ENCODE assay signal across 8 cellular contexts in the genomic region with DNA sequence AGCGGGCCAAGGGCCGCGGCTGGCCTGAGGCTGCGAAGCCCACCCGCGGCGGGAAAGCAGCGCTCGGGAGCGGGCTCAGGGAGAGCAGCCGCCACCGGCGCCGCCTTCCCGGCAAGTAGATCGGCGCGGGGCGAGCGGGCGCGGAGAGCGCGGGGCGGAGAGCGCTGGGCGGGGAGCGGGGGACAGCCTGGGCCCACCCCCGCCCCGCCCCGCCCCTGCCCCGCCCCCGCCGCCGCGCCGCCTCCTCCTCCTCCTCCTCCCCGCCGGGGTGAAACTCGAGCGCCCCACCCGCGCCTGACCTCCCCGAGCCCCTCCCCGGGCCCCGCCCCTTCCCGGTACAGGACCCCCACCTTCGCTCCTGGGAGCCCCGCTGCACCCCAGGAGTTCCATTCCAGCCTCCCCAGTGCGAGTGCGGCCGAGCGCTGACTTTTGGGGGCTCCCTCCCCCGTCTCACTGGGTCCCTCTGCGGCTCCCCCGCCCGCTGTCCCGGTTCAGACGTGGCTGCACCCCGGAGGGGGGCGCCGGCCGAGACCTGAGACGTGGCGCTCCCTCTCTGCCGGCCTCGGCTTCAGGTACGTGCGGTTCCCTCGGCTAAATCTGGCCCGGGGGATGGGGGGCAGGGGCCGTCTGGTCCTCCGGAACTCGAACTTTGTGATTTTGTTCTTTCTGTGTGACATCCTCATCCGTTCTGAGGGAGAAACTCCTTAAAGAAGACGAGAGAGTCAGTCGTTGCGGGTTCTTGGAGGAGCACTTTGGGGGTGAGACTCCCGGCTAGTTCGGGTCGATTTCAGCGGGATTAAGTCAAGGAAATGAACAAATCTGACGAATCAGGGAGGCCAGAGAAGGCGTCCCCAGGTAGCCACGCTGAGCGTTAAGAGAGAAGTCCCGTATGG. TPM values are rescaled to one million over a fixed set of nuclear protein-coding genes. Genes with fewer than 3 reads are reported as not detected.
DNase-seq lines count a peak whose midpoint lies in the region; ATAC-seq and TF ChIP-seq lines count a peak whose summit lies in the region.

TSS of gene SEMA5A (minus strand) at position 117 of the 893 bp plus-strand sequence. CDS start 166,129 bp downstream, outside the sequence.

- H3K4me3 ChIP-seq in Peyer's patch (peak within 1 kb of the TSS; percentile 42 to 84 (median 62)), skeletal muscle satellite cell (ENCODE audit: low read length) (peak within 1 kb of the TSS; percentile 89)

- H3K27ac ChIP-seq in Peyer's patch = peak within 1 kb of the TSS; percentile 64 to 93 (median 86)
- H3K27ac ChIP-seq in caudate nucleus (ENCODE audit: low read depth, low read length) = peak within 1 kb of the TSS; percentile 87

- H3K4me2 ChIP-seq in skeletal muscle satellite cell (ENCODE audit: low read length) = peak within 1 kb of the TSS; percentile 98

- no peak for TF ChIP-seq CTCF in Peyer's patch (IDR thresholded peaks at IDR 0.05)

- DNase-seq in NCI-H82 (lab: John Stamatoyannopoulos, UW) (peak; percentile 50), NCI-H82 treated with DMSO at 0.1 percent for 48 hours (lab: John Stamatoyannopoulos, UW; ENCODE audit: unreplicated experiment) (no peak), Peyer's patch (peak in 2 of 3 donors; percentile 82 to 88), caudate nucleus (lab: John Stamatoyannopoulos, UW) (peak in 39 of 61 donors; percentile 11 to 81 (median 44)), inferior parietal cortex (ENCODE audit: extremely low spot score) (peak; percentile 40)

- no peak for ATAC-seq in GM21367 (IDR thresholded peaks at IDR 0.05; ENCODE audit: unreplicated experiment)
- no peak for ATAC-seq in activated CD4-positive, CD25-positive, alpha-beta regulatory T cell treated with anti-CD3 and anti-CD28 coated beads, Interleukin-2, amount 50 U/mL, for 24 hours

- H3K27me3 ChIP-seq in Peyer's patch = no peaks in the 10 kb centered on the region
- H3K27me3 ChIP-seq in skeletal muscle satellite cell (ENCODE audit: control insufficient read depth, insufficient read depth, low read length) = no peaks in the 10 kb centered on the region

- H3K9me3 ChIP-seq in Peyer's patch (no peaks in the 10 kb centered on the region), skeletal muscle satellite cell (replicated peaks; ENCODE audit: low read length) (no peaks in the 10 kb centered on the region)

- H3K4me1 ChIP-seq in Peyer's patch (peaks cover 0 to 12% (median 0%) of the 10 kb centered on the region in 4 donors), skeletal muscle satellite cell (ENCODE audit: control insufficient read depth, insufficient read depth, low read length) (peaks cover 17% of the 10 kb centered on the region)

- peaks cover 0 to 22% (median 0%) of the 10 kb centered on the region in 3 donors for H3K36me3 ChIP-seq in Peyer's patch
- H3K36me3 ChIP-seq in skeletal muscle satellite cell (ENCODE audit: insufficient read depth, low read length) = peaks cover 26% of the 10 kb centered on the region

- H3K9ac ChIP-seq in skeletal muscle satellite cell (ENCODE audit: low read depth, low read length) = peak within 1 kb of the TSS; percentile 87

- TF ChIP-seq POLR2A in Peyer's patch (IDR thresholded peaks at IDR 0.05) = peak; percentile 69 to 74

RNA-seq across cellular contexts. Expression of gene SEMA5A, which starts in this region (rescaled TPM):
- total RNA-seq in Peyer's patch = 10 to 100 TPM; 11.6 to 22.5 (median 18.2) TPM
- 7.4 and 21.8 TPM in 2 replicates for total RNA-seq in skeletal muscle satellite cell (2012; rRNA removed)
